Comparison of ENCODE assay signal across 8 cellular contexts in the genomic region with DNA sequence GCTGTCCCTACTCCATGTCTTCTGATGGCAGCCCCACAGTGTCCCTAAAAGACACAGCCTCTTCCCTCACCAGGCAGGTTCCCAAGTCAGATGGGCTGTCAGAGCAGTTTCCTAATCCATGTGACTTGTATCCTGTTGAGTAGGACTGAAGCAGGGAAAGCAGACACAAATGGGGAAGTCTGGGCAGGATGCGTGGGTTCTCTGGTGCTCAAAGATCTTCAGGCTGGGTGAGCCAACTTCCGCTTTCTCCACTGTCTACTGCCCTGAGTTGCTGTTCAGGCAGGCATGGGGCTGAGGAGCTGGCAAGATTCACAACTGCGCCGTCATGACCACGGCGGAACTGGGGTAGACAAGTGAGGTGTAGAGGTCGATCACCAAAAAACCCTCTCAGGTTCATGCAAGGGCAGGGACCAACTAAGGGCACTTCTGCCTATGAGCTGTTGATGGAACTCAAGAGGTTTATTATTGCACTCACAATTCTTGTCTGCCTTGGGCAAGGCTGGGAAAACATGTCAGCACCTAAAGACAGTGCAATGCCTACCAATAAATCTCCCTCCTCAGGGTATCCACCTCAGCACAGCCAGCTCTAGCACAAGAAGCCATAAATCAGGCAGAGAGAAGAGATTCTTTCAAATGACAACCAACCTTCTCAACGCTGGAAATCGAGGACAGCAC.
A peak's percentile ranks its signal among the peaks of the same experiment; 100 is the strongest.
DNase-seq lines count a peak whose midpoint lies in the region; ATAC-seq, FAIRE-seq and TF ChIP-seq lines count a peak whose summit lies in the region.

No MANE protein-coding gene starts in this region.

- H3K4me2 ChIP-seq in SU-DHL-6 (ENCODE audit: low read depth, low read length, poor library complexity, severe bottlenecking), result peak overlapping the region; percentile 68
- peak overlapping the region; percentile 71 for H3K4me2 ChIP-seq in GM12878 (ENCODE audit: control insufficient read depth, insufficient read depth)

- no peaks in the 10 kb centered on the region for H3K9me2 ChIP-seq in SU-DHL-6 (replicated peaks; ENCODE audit: insufficient read depth, low read length)

- SMC1A ChIA-PET in GM12878 (lab: Charles Lee; ENCODE audit: uncharacterized antibody, unreplicated experiment), result interaction anchor here (0.9 to 5.5 kb wide), 12 partner anchors 10 to 84 kb away, joined by 3 to 48 read pairs (median 6); no protein-coding TSS in a partner anchor

- no peak for TF ChIP-seq RAD21 in GM12878 (IDR thresholded peaks at IDR 0.05; ENCODE audit: insufficient read depth, low read depth, low read length)

- no peaks in the 10 kb centered on the region for H3K27me3 Mint-ChIP-seq in stimulated activated naive CD8-positive, alpha-beta T cell treated with anti-CD3 and anti-CD28 coated beads, Interleukin-15, Interleukin-2, amounts not matched to agents 100 ng/mL and 50 ng/mL, for 24 hours
- no peaks in the 10 kb centered on the region for H3K27me3 Mint-ChIP-seq in Calu3 (ENCODE audit: unreplicated experiment)

- POLR2A ChIA-PET in GM12878 (lab: Charles Lee), result interaction anchor here (0.7 to 2.1 kb wide), 6 partner anchors 10 to 72 kb away, joined by 3 to 6 read pairs (median 4); no protein-coding TSS in a partner anchor

- H3K27ac ChIP-seq in SU-DHL-6 (ENCODE audit: low read depth, low read length) (peak overlapping the region; percentile 97), GM12878 (ENCODE audit: control insufficient read depth, insufficient read depth) (peak overlapping the region; percentile 72), lower lobe of right lung (peak overlapping the region; percentile 76)

- H3K79me2 ChIP-seq in SU-DHL-6 (ENCODE audit: insufficient read depth, low read length) (peaks cover 74% of the 10 kb centered on the region), GM12878 (ENCODE audit: control insufficient read depth, insufficient read depth, low read length) (peaks cover 95% of the 10 kb centered on the region)

- BruUV-seq in GM12878 (replicated peaks; lab: Mats Ljungman, UMichigan) (no TSS peak), Calu3 (replicated peaks; lab: Mats Ljungman, UMichigan) (no TSS peak)

- CTCF ChIA-PET in GM12878 (lab: Yijun Ruan, JAX), result interaction anchor here (0.7 to 2.8 kb wide), 7 partner anchors 22 to 84 kb away, joined by 3 to 8 read pairs (median 3); no protein-coding TSS in a partner anchor
- CTCF ChIA-PET in Calu3 (lab: Charles Lee), result no interaction called here

- no peak overlapping the region for H2AFZ ChIP-seq in SU-DHL-6 (ENCODE audit: low read depth, low read length, severe bottlenecking)
- no peak overlapping the region for H2AFZ ChIP-seq in GM12878 (ENCODE audit: control insufficient read depth, low read depth, low read length)

- peaks cover 92% of the 10 kb centered on the region for H3K4me1 Mint-ChIP-seq in stimulated activated naive CD8-positive, alpha-beta T cell treated with anti-CD3 and anti-CD28 coated beads, Interleukin-15, Interleukin-2, amounts not matched to agents 100 ng/mL and 50 ng/mL, for 24 hours (ENCODE audit: low read depth)
- H3K4me1 Mint-ChIP-seq in Calu3 (ENCODE audit: low read depth, unreplicated experiment), result peaks cover 41% of the 10 kb centered on the region

- TF ChIP-seq CTCF in SU-DHL-6 (IDR thresholded peaks at IDR 0.05; ENCODE audit: insufficient read depth, low read length, poor library complexity, severe bottlenecking) (no peak), GM12878 (IDR thresholded peaks at IDR 0.05 in 2 of 3, conservative IDR thresholded peaks at IDR 0.05 in 1 of 3; ENCODE audit: control insufficient read depth in 2 of 3, extremely low read depth in 1 of 3, insufficient read depth in 1 of 3, low read depth in 3 of 3, low read length in 3 of 3) (no peak), lower lobe of right lung (IDR thresholded peaks at IDR 0.05) (no peak), Calu3 (IDR thresholded peaks at IDR 0.05; ENCODE audit: unreplicated experiment) (no peak)

- WGBS in GM12878 (ENCODE audit: insufficient coverage, insufficient replicate concordance, low lambda C conversion rate, missing lambda C conversion rate), result 0% methylated on average over 9 of the region's 9 CpGs

- peak overlapping the region; percentile 62 for H3K4me3 Mint-ChIP-seq in stimulated activated naive CD8-positive, alpha-beta T cell treated with anti-CD3 and anti-CD28 coated beads, Interleukin-15, Interleukin-2, amounts not matched to agents 100 ng/mL and 50 ng/mL, for 24 hours
- H3K4me3 Mint-ChIP-seq in Calu3 (ENCODE audit: low read depth, unreplicated experiment), result no peak overlapping the region

- peaks cover 5% of the 10 kb centered on the region for H3K36me3 Mint-ChIP-seq in stimulated activated naive CD8-positive, alpha-beta T cell treated with anti-CD3 and anti-CD28 coated beads, Interleukin-15, Interleukin-2, amounts not matched to agents 100 ng/mL and 50 ng/mL, for 24 hours (ENCODE audit: low read depth)
- peaks cover 5% of the 10 kb centered on the region for H3K36me3 Mint-ChIP-seq in Calu3 (ENCODE audit: insufficient read depth, unreplicated experiment)

- no peaks in the 10 kb centered on the region for H3K9me3 Mint-ChIP-seq in stimulated activated naive CD8-positive, alpha-beta T cell treated with anti-CD3 and anti-CD28 coated beads, Interleukin-15, Interleukin-2, amounts not matched to agents 100 ng/mL and 50 ng/mL, for 24 hours
- H3K9me3 Mint-ChIP-seq in Calu3 (ENCODE audit: low read depth, unreplicated experiment), result no peaks in the 10 kb centered on the region

- no peak for TF ChIP-seq EP300 in GM12878 (IDR thresholded peaks at IDR 0.05; ENCODE audit: borderline replicate concordance in 1 of 2, control insufficient read depth in 1 of 2, low read depth in 2 of 2, low read length in 2 of 2)

- H3F3A ChIP-seq in SU-DHL-6 (ENCODE audit: insufficient read depth), result peaks cover 50% of the 10 kb centered on the region

- FAIRE-seq in GM12878 (lab: Jason Lieb, UNC), result peak; percentile 78

- DNase-seq in GM12878 (ENCODE audit: low read depth, low spot score), result peak; percentile 87
- DNase-seq in lower lobe of right lung, result peak; percentile 93
- no peak for DNase-seq in NCI-H69 (lab: John Stamatoyannopoulos, UW)
- no peak for DNase-seq in Calu3

- no peaks in the 10 kb centered on the region for H3K36me3 ChIP-seq in SU-DHL-6 (ENCODE audit: low read length)
- peaks cover 3 to 16% of the 10 kb centered on the region in 2 experiments; a peak in 3 of 4 replicates for H3K36me3 ChIP-seq in GM12878 (ENCODE audit: control insufficient read depth in 2 of 2, insufficient read depth in 2 of 2, low read length in 1 of 2)
- no peaks in the 10 kb centered on the region for H3K36me3 ChIP-seq in lower lobe of right lung

- peaks cover 3% of the 10 kb centered on the region; the same call in 1 of the 2 replicates for H4K20me1 ChIP-seq in SU-DHL-6 (ENCODE audit: low read depth, low read length)
- H4K20me1 ChIP-seq in GM12878 (ENCODE audit: control insufficient read depth, insufficient read depth), result no peaks in the 10 kb centered on the region; the same call in 1 of the 2 replicates

- no peak; the same call in 1 of the 2 replicates for TF ChIP-seq POLR2A in GM12878 (IDR thresholded peaks at IDR 0.05; ENCODE audit: low read depth, low read length)

- intact Hi-C loops in GM12878 (cut with micrococcal nuclease; ENCODE audit: unreplicated experiment) (no loop called here), lower lobe of right lung (cut with DNase I) (loop anchor here (10.0 kb wide), 1 partner anchor 78 kb away; no protein-coding TSS in a partner anchor), Calu3 (cut with micrococcal nuclease; ENCODE audit: unreplicated experiment) (loop anchor here (10.0 kb wide), 1 partner anchor 78 kb away; no protein-coding TSS in a partner anchor)

- no peaks in the 10 kb centered on the region for H3K9me3 ChIP-seq in SU-DHL-6 (ENCODE audit: insufficient read depth, low read length)
- no peaks in the 10 kb centered on the region for H3K9me3 ChIP-seq in GM12878 (replicated peaks; ENCODE audit: control insufficient read depth, insufficient read depth, low read length)
- no peaks in the 10 kb centered on the region for H3K9me3 ChIP-seq in lower lobe of right lung

- RAD21 ChIA-PET in GM12878 (lab: Charles Lee; ENCODE audit: unreplicated experiment), result interaction anchor here (0.5 to 4.5 kb wide), 14 partner anchors 10 to 296 kb away, joined by 3 to 32 read pairs (median 4); no protein-coding TSS in a partner anchor

- peak overlapping the region; percentile 91 for H3K27ac Mint-ChIP-seq in stimulated activated naive CD8-positive, alpha-beta T cell treated with anti-CD3 and anti-CD28 coated beads, Interleukin-15, Interleukin-2, amounts not matched to agents 100 ng/mL and 50 ng/mL, for 24 hours
- no peak overlapping the region for H3K27ac Mint-ChIP-seq in Calu3 (ENCODE audit: unreplicated experiment)

- ATAC-seq in GM18520 (IDR thresholded peaks at IDR 0.05; ENCODE audit: unreplicated experiment), result peak; percentile 55
- ATAC-seq in HG02970 (IDR thresholded peaks at IDR 0.05; ENCODE audit: low FRiP score, unreplicated experiment), result peak; percentile 49
- peak; percentile 94 for ATAC-seq in GM12878
- ATAC-seq in lower lobe of right lung, result peak; percentile 81 to 93

- H3K4me1 ChIP-seq in GM12878 (ENCODE audit: control insufficient read depth, insufficient read depth, low read length) (peaks cover 57% of the 10 kb centered on the region), lower lobe of right lung (peaks cover 74% of the 10 kb centered on the region)

- in situ Hi-C loops in GM12878 (cut with MboI), result no loop called here

- H3K4me3 ChIP-seq in SU-DHL-6 (ENCODE audit: insufficient read depth, low read length, poor library complexity, severe bottlenecking) (peak overlapping the region; percentile 11), GM12878 (peak overlapping the region; percentile 47; the same call in 1 of the 2 replicates), lower lobe of right lung (no peak overlapping the region)

- no peaks in the 10 kb centered on the region for H3K27me3 ChIP-seq in SU-DHL-6 (ENCODE audit: low read length)
- H3K27me3 ChIP-seq in GM12878 (replicated peaks in 1 of 2; ENCODE audit: control insufficient read depth in 2 of 2, insufficient read depth in 2 of 2, low read length in 1 of 2), result no peaks in the 10 kb centered on the region
- no peaks in the 10 kb centered on the region for H3K27me3 ChIP-seq in lower lobe of right lung (ENCODE audit: low read depth)

- H3K9ac ChIP-seq in SU-DHL-6 (ENCODE audit: low read length) (peak overlapping the region; percentile 58), GM12878 (ENCODE audit: control insufficient read depth, insufficient read depth, low read length) (peak overlapping the region; percentile 37)

Comparison
In these comparisons a context has a peak if more than half of its experiments do, and no peak if none do; other contexts are left out.
1. DNase-seq: peak in GM12878 (single experiment) and lower lobe of right lung (single experiment); none in NCI-H69 (single experiment) and Calu3 (single experiment).
2. Peak in every context shown above with its lines, with median percentiles within 50 percentile points of each other: ATAC-seq and H3K27ac ChIP-seq.